10 cellular contexts compared by ENCODE assay signal in genomic region chr5:131324311-131324710, GRCh38.
A peak's percentile ranks its signal among the peaks of the same experiment; 100 is the strongest.
DNase-seq lines count a peak whose midpoint lies in the region; ATAC-seq lines count a peak whose summit lies in the region.
"Had no signal": no experiment of that assay in that cellular context is flagged by ENCODE, and none has a peak within 500 bp of the region (broad histone marks: within the 10 kb centered on the region; RNA-seq: fewer than 3 reads in every experiment).

No MANE protein-coding gene starts in this region.

- peak overlapping the region; percentile 39 for H3K4me3 ChIP-seq in CD4-positive, CD25-positive, alpha-beta regulatory T cell (ENCODE audit: low read depth, low read length)

- H3K4me3 Mint-ChIP-seq in CD4-positive, CD25-positive, alpha-beta regulatory T cell = peak overlapping the region in 3 of 4 donors; percentile 17 to 50 (median 36)
- peak overlapping the region in 1 of 4 donors; percentile 49 for H3K4me3 Mint-ChIP-seq in IgD-negative memory B cell
- H3K4me3 Mint-ChIP-seq in effector memory CD8-positive, alpha-beta T cell = peak overlapping the region in 1 of 2 donors; percentile 59
- no peak overlapping the region for H3K4me3 Mint-ChIP-seq in natural killer cell treated with Interleukin-12 subunit alpha and Interleukin-12 subunit beta and Interleukin-15 and Interleukin-18, amount 100 ng/mL, for 72 hours

- H3K27me3 ChIP-seq in CD4-positive, CD25-positive, alpha-beta regulatory T cell (ENCODE audit: control insufficient read depth, insufficient read depth, low read length) = no peaks in the 10 kb centered on the region

- H3K27ac ChIP-seq in CD4-positive, CD25-positive, alpha-beta regulatory T cell (ENCODE audit: insufficient read depth, low read length, poor library complexity, severe bottlenecking) = no peak overlapping the region

- peaks cover 63% of the 10 kb centered on the region for H3K4me1 ChIP-seq in CD4-positive, CD25-positive, alpha-beta regulatory T cell (ENCODE audit: control insufficient read depth, insufficient read depth, low read length, poor library complexity, severe bottlenecking)

- no peaks in the 10 kb centered on the region for H3K9me3 ChIP-seq in CD4-positive, CD25-positive, alpha-beta regulatory T cell (ENCODE audit: control insufficient read depth in 2 of 2, low read length in 2 of 2)

- peaks cover 33% of the 10 kb centered on the region for H3K36me3 ChIP-seq in CD4-positive, CD25-positive, alpha-beta regulatory T cell (ENCODE audit: control insufficient read depth, insufficient read depth, low read length)

- no peak for DNase-seq in CD4-positive, CD25-positive, alpha-beta regulatory T cell
- DNase-seq in effector memory CD8-positive, alpha-beta T cell = no peak
- DNase-seq in natural killer cell treated with Interleukin-12 subunit alpha and Interleukin-12 subunit beta and Interleukin-15 and Interleukin-18, amount 100 ng/mL, for 72 hours (ENCODE audit: low spot score) = no peak
- DNase-seq in DMS114 treated with DMSO at 0.1 percent for 48 hours (lab: John Stamatoyannopoulos, UW; ENCODE audit: unreplicated experiment) = no peak
- DNase-seq in GM19238 (ENCODE audit: insufficient read length, low spot score) = no peak
- DNase-seq: activated effector memory CD4-positive, alpha-beta T cell treated with anti-CD3 and anti-CD28 coated beads, Interleukin-2, amount 50 U/mL, for 16 hours; NCI-H446 treated with DMSO at 0.1 percent for 48 hours had no signal

- H3K27me3 Mint-ChIP-seq in CD4-positive, CD25-positive, alpha-beta regulatory T cell = no peaks in the 10 kb centered on the region
- no peaks in the 10 kb centered on the region for H3K27me3 Mint-ChIP-seq in IgD-negative memory B cell
- no peaks in the 10 kb centered on the region for H3K27me3 Mint-ChIP-seq in effector memory CD8-positive, alpha-beta T cell
- no peaks in the 10 kb centered on the region for H3K27me3 Mint-ChIP-seq in natural killer cell treated with Interleukin-12 subunit alpha and Interleukin-12 subunit beta and Interleukin-15 and Interleukin-18, amount 100 ng/mL, for 72 hours

- peaks cover 39% of the 10 kb centered on the region for H3K36me3 Mint-ChIP-seq in CD4-positive, CD25-positive, alpha-beta regulatory T cell
- H3K36me3 Mint-ChIP-seq in IgD-negative memory B cell = peaks cover 10% of the 10 kb centered on the region
- H3K36me3 Mint-ChIP-seq in effector memory CD8-positive, alpha-beta T cell (ENCODE audit: insufficient read depth) = peaks cover 79% of the 10 kb centered on the region
- H3K36me3 Mint-ChIP-seq in natural killer cell treated with Interleukin-12 subunit alpha and Interleukin-12 subunit beta and Interleukin-15 and Interleukin-18, amount 100 ng/mL, for 72 hours = peaks cover 23% of the 10 kb centered on the region

- no peak for ATAC-seq in CD4-positive, CD25-positive, alpha-beta regulatory T cell (ENCODE audit: low read depth in 2 of 2)
- ATAC-seq in effector memory CD8-positive, alpha-beta T cell (replicated peaks) = no peak
- ATAC-seq in natural killer cell treated with Interleukin-12 subunit alpha and Interleukin-12 subunit beta and Interleukin-15 and Interleukin-18, amount 100 ng/mL, for 72 hours = no peak
- ATAC-seq in HG03354 (IDR thresholded peaks at IDR 0.05; ENCODE audit: poor library complexity, severe bottlenecking, unreplicated experiment) (no peak), GM21390 (IDR thresholded peaks at IDR 0.05; ENCODE audit: unreplicated experiment) (no peak)

- peaks cover 62 to 87% (median 79%) of the 10 kb centered on the region in 4 donors for H3K4me1 Mint-ChIP-seq in CD4-positive, CD25-positive, alpha-beta regulatory T cell
- H3K4me1 Mint-ChIP-seq in IgD-negative memory B cell = peaks cover 53 to 56% (median 55%) of the 10 kb centered on the region in 3 donors
- H3K4me1 Mint-ChIP-seq in effector memory CD8-positive, alpha-beta T cell (ENCODE audit: low read depth in 2 of 2) = peaks cover 58 to 73% of the 10 kb centered on the region in 2 donors
- H3K4me1 Mint-ChIP-seq in natural killer cell treated with Interleukin-12 subunit alpha and Interleukin-12 subunit beta and Interleukin-15 and Interleukin-18, amount 100 ng/mL, for 72 hours (ENCODE audit: low read depth in 2 of 2) = peaks cover 49 to 81% of the 10 kb centered on the region in 2 donors

- H3K9me3 Mint-ChIP-seq in CD4-positive, CD25-positive, alpha-beta regulatory T cell = peaks cover 0 to 3% (median 0%) of the 10 kb centered on the region in 7 donors
- peaks cover 0 to 6% (median 2%) of the 10 kb centered on the region in 3 donors for H3K9me3 Mint-ChIP-seq in IgD-negative memory B cell
- no peaks in the 10 kb centered on the region for H3K9me3 Mint-ChIP-seq in effector memory CD8-positive, alpha-beta T cell
- H3K9me3 Mint-ChIP-seq in natural killer cell treated with Interleukin-12 subunit alpha and Interleukin-12 subunit beta and Interleukin-15 and Interleukin-18, amount 100 ng/mL, for 72 hours = no peaks in the 10 kb centered on the region

- H3K27ac Mint-ChIP-seq in CD4-positive, CD25-positive, alpha-beta regulatory T cell = peak overlapping the region in 2 of 3 donors; percentile 15 to 62
- H3K27ac Mint-ChIP-seq in IgD-negative memory B cell = peak overlapping the region in 2 of 3 donors; percentile 39 to 71
- H3K27ac Mint-ChIP-seq in effector memory CD8-positive, alpha-beta T cell = peak overlapping the region; percentile 69 to 81
- H3K27ac Mint-ChIP-seq in natural killer cell treated with Interleukin-12 subunit alpha and Interleukin-12 subunit beta and Interleukin-15 and Interleukin-18, amount 100 ng/mL, for 72 hours = peak overlapping the region; percentile 26 to 71
